ENCODE assay signal across 13 cellular contexts in the genomic region with DNA sequence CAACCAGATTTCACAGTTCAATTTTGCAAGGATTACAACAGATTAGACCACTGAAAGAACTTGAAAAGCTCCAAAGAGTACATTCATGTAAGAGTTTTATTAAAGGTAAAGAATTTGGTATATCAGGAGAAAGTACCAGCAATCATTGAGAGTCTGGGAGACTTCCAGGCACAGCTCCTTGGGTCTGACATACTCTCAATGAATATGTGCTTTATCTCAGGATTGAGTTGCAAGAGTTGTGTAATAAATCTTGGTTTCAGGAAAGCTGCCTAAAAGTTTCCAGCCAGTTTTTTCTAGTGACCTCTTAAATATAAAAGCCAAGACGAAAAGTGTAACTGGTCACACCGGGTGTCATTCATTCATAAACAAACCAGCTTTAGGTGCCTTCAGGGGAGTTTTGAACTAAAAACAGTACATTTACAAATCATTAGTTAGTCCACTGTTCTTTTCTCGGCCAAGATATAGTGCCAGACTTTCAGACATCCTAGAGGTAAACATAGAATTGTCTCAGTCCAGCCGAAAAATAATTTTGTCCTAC. TPM values are rescaled to one million over a fixed set of nuclear protein-coding genes. Genes with fewer than 3 reads are reported as not detected.
"Had no signal": no experiment of that assay in that cellular context is flagged by ENCODE, and none has a peak within 500 bp of the region (broad histone marks: within the 10 kb centered on the region; RNA-seq: fewer than 3 reads in every experiment).

No MANE protein-coding gene starts in this region.

- H3K36me3 ChIP-seq: breast epithelium, ovary, sigmoid colon, SJCRH30, upper lobe of left lung had no signal

- H3K9me3 ChIP-seq: breast epithelium, ovary, sigmoid colon, SJCRH30, upper lobe of left lung had no signal

- H3K4me3 ChIP-seq: breast epithelium, ovary, sigmoid colon, SJCRH30, upper lobe of left lung had no signal

- H3K27ac ChIP-seq: breast epithelium, ovary, sigmoid colon, SJCRH30, upper lobe of left lung had no signal

- H3K4me1 ChIP-seq: breast epithelium, sigmoid colon, SJCRH30, upper lobe of left lung had no signal

- H3K27me3 ChIP-seq: breast epithelium, ovary, sigmoid colon, SJCRH30, upper lobe of left lung had no signal

- ATAC-seq: activated CD8-positive, alpha-beta T cell treated with anti-CD3 and anti-CD28 coated beads for 36 hours had no signal

- DNase-seq: activated CD8-positive, alpha-beta T cell treated with anti-CD3 and anti-CD28 coated beads for 36 hours; activated naive CD4-positive, alpha-beta T cell treated with anti-CD3 and anti-CD28 coated beads, Interleukin-2, amount 10 ng/mL, durations not matched to agents 7 days and 5 days; amygdala; nephron progenitor cell; ovary; sigmoid colon; SJCRH30; stimulated activated CD4-positive, alpha-beta T cell treated with anti-CD3 and anti-CD28 coated beads, Interleukin-2, amount 100 ng/mL, for 48 hours; stimulated activated naive CD4-positive, alpha-beta T cell treated with Interleukin-2 at 50 U/mL for 16 hours; T1000; upper lobe of left lung had no signal

RNA-seq across cellular contexts. Expression of gene GJA1, which starts 21.5 kb away (rescaled TPM):
- total RNA-seq: activated T-helper 1 cell treated with anti-CD3 and anti-CD28 coated beads, Interleukin-12 subunit alpha, Interleukin-12 subunit beta, Interleukin-2, Interleukin-4 antibody, amounts not matched to agents 30 ng/mL and 10 ng/mL and 1 ng/mL, durations not matched to agents 14 hours and 24 hours and 36 hours had no signal
